In the genomic region with DNA sequence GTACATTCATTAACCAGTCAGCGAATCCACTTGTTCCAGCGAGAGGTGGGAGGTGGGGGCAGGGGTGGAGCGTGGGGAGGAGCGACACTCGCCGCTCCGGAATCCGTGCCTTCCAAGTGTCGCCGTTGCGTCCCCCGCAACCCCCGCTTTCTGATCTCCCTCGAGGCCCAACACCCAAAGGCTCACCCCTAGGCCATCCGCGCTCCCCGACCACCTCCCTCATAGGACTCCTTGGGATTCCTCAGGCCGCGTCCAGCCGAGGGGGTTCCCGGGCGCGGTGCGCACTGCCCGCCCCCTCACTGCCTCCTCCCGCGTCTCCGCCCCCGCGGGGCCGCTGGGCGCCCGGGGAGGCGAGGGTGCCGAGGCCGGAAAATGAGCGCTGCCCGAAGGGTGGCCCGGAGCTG, we compare ENCODE assay signal across 7 cellular contexts.
DNase-seq lines count a peak whose midpoint lies in the region; ATAC-seq and FAIRE-seq lines count a peak whose summit lies in the region.

No MANE protein-coding gene starts in this region.

- intact Hi-C loops in activated T-helper 1 cell treated with anti-CD3 and anti-CD28 coated beads, Interleukin-12 subunit alpha, Interleukin-12 subunit beta, Interleukin-2, Interleukin-4 antibody, amounts not matched to agents 30 ng/mL and 10 ng/mL and 1 ng/mL, durations not matched to agents 14 hours and 24 hours and 36 hours (cut with micrococcal nuclease) = loop anchor here (5.0 kb wide), 2 partner anchors 75 to 1225 kb away; no protein-coding TSS in a partner anchor

- H3K4me1 Mint-ChIP-seq in activated T-helper 1 cell treated with anti-CD3 and anti-CD28 coated beads, Interleukin-12 subunit alpha, Interleukin-12 subunit beta, Interleukin-2, Interleukin-4 antibody, amounts not matched to agents 30 ng/mL and 10 ng/mL and 1 ng/mL, durations not matched to agents 14 hours and 24 hours and 36 hours (ENCODE audit: low read depth) = peaks cover 12% of the 10 kb centered on the region
- no peaks in the 10 kb centered on the region for H3K4me1 Mint-ChIP-seq in stimulated activated effector memory CD8-positive, alpha-beta T cell treated with anti-CD3 and anti-CD28 coated beads, Interleukin-12 subunit alpha, Interleukin-12 subunit beta, amount 100 ng/mL, for 72 hours

- no peak for FAIRE-seq in HTR-8/SVneo (lab: Jason Lieb, UNC)

- H3K9ac ChIP-seq in iPS-18a (ENCODE audit: low read length) = no peak overlapping the region

- peaks cover 51% of the 10 kb centered on the region for H3K27me3 Mint-ChIP-seq in activated T-helper 1 cell treated with anti-CD3 and anti-CD28 coated beads, Interleukin-12 subunit alpha, Interleukin-12 subunit beta, Interleukin-2, Interleukin-4 antibody, amounts not matched to agents 30 ng/mL and 10 ng/mL and 1 ng/mL, durations not matched to agents 14 hours and 24 hours and 36 hours (ENCODE audit: insufficient read depth)

- H3K4me3 ChIP-seq in iPS-18a (ENCODE audit: low read length) = peak overlapping the region; percentile 58

- peaks cover 19% of the 10 kb centered on the region for H3K9me3 Mint-ChIP-seq in activated T-helper 1 cell treated with anti-CD3 and anti-CD28 coated beads, Interleukin-12 subunit alpha, Interleukin-12 subunit beta, Interleukin-2, Interleukin-4 antibody, amounts not matched to agents 30 ng/mL and 10 ng/mL and 1 ng/mL, durations not matched to agents 14 hours and 24 hours and 36 hours
- H3K9me3 Mint-ChIP-seq in stimulated activated effector memory CD8-positive, alpha-beta T cell treated with anti-CD3 and anti-CD28 coated beads, Interleukin-12 subunit alpha, Interleukin-12 subunit beta, amount 100 ng/mL, for 72 hours = no peaks in the 10 kb centered on the region

- H3K36me3 Mint-ChIP-seq in activated T-helper 1 cell treated with anti-CD3 and anti-CD28 coated beads, Interleukin-12 subunit alpha, Interleukin-12 subunit beta, Interleukin-2, Interleukin-4 antibody, amounts not matched to agents 30 ng/mL and 10 ng/mL and 1 ng/mL, durations not matched to agents 14 hours and 24 hours and 36 hours (ENCODE audit: low read depth) = peaks cover 1% of the 10 kb centered on the region
- no peaks in the 10 kb centered on the region for H3K36me3 Mint-ChIP-seq in stimulated activated effector memory CD8-positive, alpha-beta T cell treated with anti-CD3 and anti-CD28 coated beads, Interleukin-12 subunit alpha, Interleukin-12 subunit beta, amount 100 ng/mL, for 72 hours

- peaks cover 2% of the 10 kb centered on the region for H3K9me3 ChIP-seq in iPS-18a (ENCODE audit: control insufficient read depth, low read depth, low read length)

- peak overlapping the region; percentile 57 for H3K4me3 Mint-ChIP-seq in activated T-helper 1 cell treated with anti-CD3 and anti-CD28 coated beads, Interleukin-12 subunit alpha, Interleukin-12 subunit beta, Interleukin-2, Interleukin-4 antibody, amounts not matched to agents 30 ng/mL and 10 ng/mL and 1 ng/mL, durations not matched to agents 14 hours and 24 hours and 36 hours
- peak overlapping the region; percentile 14 for H3K4me3 Mint-ChIP-seq in stimulated activated effector memory CD8-positive, alpha-beta T cell treated with anti-CD3 and anti-CD28 coated beads, Interleukin-12 subunit alpha, Interleukin-12 subunit beta, amount 100 ng/mL, for 72 hours

- peaks cover 29% of the 10 kb centered on the region for H3K4me1 ChIP-seq in iPS-18a (ENCODE audit: control insufficient read depth, low read depth, low read length)

- H3K27me3 ChIP-seq in iPS-18a (ENCODE audit: control insufficient read depth, insufficient read depth, low read length) = peaks cover 66% of the 10 kb centered on the region

- no peak overlapping the region for H3K27ac Mint-ChIP-seq in activated T-helper 1 cell treated with anti-CD3 and anti-CD28 coated beads, Interleukin-12 subunit alpha, Interleukin-12 subunit beta, Interleukin-2, Interleukin-4 antibody, amounts not matched to agents 30 ng/mL and 10 ng/mL and 1 ng/mL, durations not matched to agents 14 hours and 24 hours and 36 hours
- no peak overlapping the region for H3K27ac Mint-ChIP-seq in stimulated activated effector memory CD8-positive, alpha-beta T cell treated with anti-CD3 and anti-CD28 coated beads, Interleukin-12 subunit alpha, Interleukin-12 subunit beta, amount 100 ng/mL, for 72 hours

- no peaks in the 10 kb centered on the region for H3K36me3 ChIP-seq in iPS-18a (ENCODE audit: control insufficient read depth, low read depth, low read length)

- ATAC-seq in stimulated activated effector memory CD8-positive, alpha-beta T cell treated with anti-CD3 and anti-CD28 coated beads, Interleukin-12 subunit alpha, Interleukin-12 subunit beta, amount 100 ng/mL, for 72 hours = no peak

- no peak overlapping the region for H3K27ac ChIP-seq in iPS-18a (ENCODE audit: low read length)

- DNase-seq in HTR-8/SVneo (ENCODE audit: insufficient read length, low spot score) (peak; percentile 49), SHP77 (lab: John Stamatoyannopoulos, UW) (no peak), EL (no peak)
- DNase-seq in activated T-helper 1 cell treated with anti-CD3 and anti-CD28 coated beads, Interleukin-12 subunit alpha, Interleukin-12 subunit beta, Interleukin-2, Interleukin-4 antibody, amounts not matched to agents 30 ng/mL and 10 ng/mL and 1 ng/mL, durations not matched to agents 14 hours and 24 hours and 36 hours (ENCODE audit: low spot score) = no peak
- no peak for DNase-seq in stimulated activated effector memory CD8-positive, alpha-beta T cell treated with anti-CD3 and anti-CD28 coated beads, Interleukin-12 subunit alpha, Interleukin-12 subunit beta, amount 100 ng/mL, for 72 hours (ENCODE audit: low spot score in 2 of 2)
- no peak for DNase-seq in stimulated activated naive CD4-positive, alpha-beta T cell (lab: John Stamatoyannopoulos, UW)
